In the genomic region with DNA sequence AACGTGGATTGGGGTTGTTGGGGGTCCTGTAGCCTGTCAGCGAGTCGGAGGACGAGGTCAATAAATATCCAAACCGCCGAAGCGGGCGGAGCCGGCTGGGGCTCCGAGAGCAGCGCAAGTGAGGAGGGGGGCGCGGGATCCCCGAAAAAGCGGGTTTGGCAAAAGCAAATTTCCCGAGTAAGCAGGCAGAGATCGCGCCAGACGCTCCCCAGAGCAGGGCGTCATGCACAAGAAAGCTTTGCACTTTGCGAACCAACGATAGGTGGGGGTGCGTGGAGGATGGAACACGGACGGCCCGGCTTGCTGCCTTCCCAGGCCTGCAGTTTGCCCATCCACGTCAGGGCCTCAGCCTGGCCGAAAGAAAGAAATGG, we compare ENCODE assay signal across 1 cellular context.
TF ChIP-seq lines count a peak whose summit lies in the region.

No MANE protein-coding gene starts in this region.

TF ChIP-seq in K562, 482 proteins besides CTCF, POLR2A, EP300 and RAD21 (continued from another document and continues in another):
- TF ChIP-seq JUN (IDR thresholded peaks at IDR 0.05; ENCODE audit: borderline replicate concordance, low read depth, low read length), result no peak
- TF ChIP-seq JUN (CRISPR knock-in tag; IDR thresholded peaks at IDR 0.05; ENCODE audit: borderline replicate concordance), result no peak
- TF ChIP-seq BCL6 (CRISPR knock-in tag; IDR thresholded peaks at IDR 0.05), result no peak
- TF ChIP-seq ZC3H8 (IDR thresholded peaks at IDR 0.05), result no peak
- TF ChIP-seq CEBPB (tag; IDR thresholded peaks at IDR 0.05), result no peak
- TF ChIP-seq, protein P1, sequence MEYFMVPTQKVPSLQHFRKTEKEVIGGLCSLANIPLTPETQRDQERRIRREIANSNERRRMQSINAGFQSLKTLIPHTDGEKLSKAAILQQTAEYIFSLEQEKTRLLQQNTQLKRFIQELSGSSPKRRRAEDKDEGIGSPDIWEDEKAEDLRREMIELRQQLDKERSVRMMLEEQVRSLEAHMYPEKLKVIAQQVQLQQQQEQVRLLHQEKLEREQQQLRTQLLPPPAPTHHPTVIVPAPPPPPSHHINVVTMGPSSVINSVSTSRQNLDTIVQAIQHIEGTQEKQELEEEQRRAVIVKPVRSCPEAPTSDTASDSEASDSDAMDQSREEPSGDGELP (CRISPR knock-in tag; IDR thresholded peaks at IDR 0.05; ENCODE audit: borderline replicate concordance), result no peak
- TF ChIP-seq, protein P2, sequence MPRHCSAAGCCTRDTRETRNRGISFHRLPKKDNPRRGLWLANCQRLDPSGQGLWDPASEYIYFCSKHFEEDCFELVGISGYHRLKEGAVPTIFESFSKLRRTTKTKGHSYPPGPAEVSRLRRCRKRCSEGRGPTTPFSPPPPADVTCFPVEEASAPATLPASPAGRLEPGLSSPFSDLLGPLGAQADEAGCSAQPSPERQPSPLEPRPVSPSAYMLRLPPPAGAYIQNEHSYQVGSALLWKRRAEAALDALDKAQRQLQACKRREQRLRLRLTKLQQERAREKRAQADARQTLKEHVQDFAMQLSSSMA (CRISPR knock-in tag; IDR thresholded peaks at IDR 0.05), result 0 out of 2 replicates have a peak, but pooled peaks have one; percentile 83
- TF ChIP-seq ZNF584 (CRISPR knock-in tag; IDR thresholded peaks at IDR 0.05; ENCODE audit: low read depth), result no peak
- TF ChIP-seq SMARCE1 (IDR thresholded peaks at IDR 0.05), result no peak
- TF ChIP-seq, protein P3, sequence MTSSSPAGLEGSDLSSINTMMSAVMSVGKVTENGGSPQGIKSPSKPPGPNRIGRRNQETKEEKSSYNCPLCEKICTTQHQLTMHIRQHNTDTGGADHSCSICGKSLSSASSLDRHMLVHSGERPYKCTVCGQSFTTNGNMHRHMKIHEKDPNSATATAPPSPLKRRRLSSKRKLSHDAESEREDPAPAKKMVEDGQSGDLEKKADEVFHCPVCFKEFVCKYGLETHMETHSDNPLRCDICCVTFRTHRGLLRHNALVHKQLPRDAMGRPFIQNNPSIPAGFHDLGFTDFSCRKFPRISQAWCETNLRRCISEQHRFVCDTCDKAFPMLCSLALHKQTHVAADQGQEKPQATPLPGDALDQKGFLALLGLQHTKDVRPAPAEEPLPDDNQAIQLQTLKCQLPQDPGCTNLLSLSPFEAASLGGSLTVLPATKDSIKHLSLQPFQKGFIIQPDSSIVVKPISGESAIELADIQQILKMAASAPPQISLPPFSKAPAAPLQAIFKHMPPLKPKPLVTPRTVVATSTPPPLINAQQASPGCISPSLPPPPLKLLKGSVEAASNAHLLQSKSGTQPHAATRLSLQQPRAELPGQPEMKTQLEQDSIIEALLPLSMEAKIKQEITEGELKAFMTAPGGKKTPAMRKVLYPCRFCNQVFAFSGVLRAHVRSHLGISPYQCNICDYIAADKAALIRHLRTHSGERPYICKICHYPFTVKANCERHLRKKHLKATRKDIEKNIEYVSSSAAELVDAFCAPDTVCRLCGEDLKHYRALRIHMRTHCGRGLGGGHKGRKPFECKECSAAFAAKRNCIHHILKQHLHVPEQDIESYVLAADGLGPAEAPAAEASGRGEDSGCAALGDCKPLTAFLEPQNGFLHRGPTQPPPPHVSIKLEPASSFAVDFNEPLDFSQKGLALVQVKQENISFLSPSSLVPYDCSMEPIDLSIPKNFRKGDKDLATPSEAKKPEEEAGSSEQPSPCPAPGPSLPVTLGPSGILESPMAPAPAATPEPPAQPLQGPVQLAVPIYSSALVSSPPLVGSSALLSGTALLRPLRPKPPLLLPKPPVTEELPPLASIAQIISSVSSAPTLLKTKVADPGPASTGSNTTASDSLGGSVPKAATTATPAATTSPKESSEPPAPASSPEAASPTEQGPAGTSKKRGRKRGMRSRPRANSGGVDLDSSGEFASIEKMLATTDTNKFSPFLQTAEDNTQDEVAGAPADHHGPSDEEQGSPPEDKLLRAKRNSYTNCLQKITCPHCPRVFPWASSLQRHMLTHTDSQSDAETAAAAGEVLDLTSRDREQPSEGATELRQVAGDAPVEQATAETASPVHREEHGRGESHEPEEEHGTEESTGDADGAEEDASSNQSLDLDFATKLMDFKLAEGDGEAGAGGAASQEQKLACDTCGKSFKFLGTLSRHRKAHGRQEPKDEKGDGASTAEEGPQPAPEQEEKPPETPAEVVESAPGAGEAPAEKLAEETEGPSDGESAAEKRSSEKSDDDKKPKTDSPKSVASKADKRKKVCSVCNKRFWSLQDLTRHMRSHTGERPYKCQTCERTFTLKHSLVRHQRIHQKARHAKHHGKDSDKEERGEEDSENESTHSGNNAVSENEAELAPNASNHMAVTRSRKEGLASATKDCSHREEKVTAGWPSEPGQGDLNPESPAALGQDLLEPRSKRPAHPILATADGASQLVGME (CRISPR knock-in tag; IDR thresholded peaks at IDR 0.05), result no peak
- no peak for TF ChIP-seq ZNF212 (CRISPR knock-in tag; IDR thresholded peaks at IDR 0.05)
- TF ChIP-seq IFI16 (CRISPR knock-in tag; IDR thresholded peaks at IDR 0.05), result no peak
- no peak for TF ChIP-seq SAFB2 (IDR thresholded peaks at IDR 0.05; ENCODE audit: borderline replicate concordance, low read depth, low read length, severe bottlenecking)
- TF ChIP-seq MYNN (IDR thresholded peaks at IDR 0.05), result no peak
- TF ChIP-seq MYNN (CRISPR knock-in tag; IDR thresholded peaks at IDR 0.05), result no peak
- no peak for TF ChIP-seq E2F3 (CRISPR knock-in tag; IDR thresholded peaks at IDR 0.05)
- TF ChIP-seq, protein P4, sequence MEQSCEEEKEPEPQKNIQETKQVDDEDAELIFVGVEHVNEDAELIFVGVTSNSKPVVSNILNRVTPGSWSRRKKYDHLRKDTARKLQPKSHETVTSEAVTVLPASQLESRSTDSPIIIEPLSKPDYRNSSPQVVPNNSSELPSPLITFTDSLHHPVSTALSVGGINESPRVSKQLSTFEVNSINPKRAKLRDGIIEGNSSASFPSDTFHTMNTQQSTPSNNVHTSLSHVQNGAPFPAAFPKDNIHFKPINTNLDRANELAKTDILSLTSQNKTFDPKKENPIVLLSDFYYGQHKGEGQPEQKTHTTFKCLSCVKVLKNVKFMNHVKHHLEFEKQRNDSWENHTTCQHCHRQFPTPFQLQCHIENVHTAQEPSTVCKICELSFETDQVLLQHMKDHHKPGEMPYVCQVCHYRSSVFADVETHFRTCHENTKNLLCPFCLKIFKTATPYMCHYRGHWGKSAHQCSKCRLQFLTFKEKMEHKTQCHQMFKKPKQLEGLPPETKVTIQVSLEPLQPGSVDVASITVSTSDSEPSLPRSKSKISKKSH (CRISPR knock-in tag; IDR thresholded peaks at IDR 0.05), result 0 out of 2 replicates have a peak, but pooled peaks have one; percentile 52
- no peak for TF ChIP-seq SREBF2 (CRISPR knock-in tag; IDR thresholded peaks at IDR 0.05)
- 0 out of 2 replicates have a peak, but pooled peaks have one; percentile 15 for TF ChIP-seq CBX5 (IDR thresholded peaks at IDR 0.05; ENCODE audit: borderline replicate concordance, low read depth)
- TF ChIP-seq ZNF143 (CRISPR knock-in tag; IDR thresholded peaks at IDR 0.05), result no peak
- TF ChIP-seq MEF2D (tag; conservative IDR thresholded peaks at IDR 0.05; ENCODE audit: low read depth), result no peak
- TF ChIP-seq HNRNPLL (IDR thresholded peaks at IDR 0.05; ENCODE audit: low read depth, low read length, poor library complexity, severe bottlenecking), result peak; percentile 94
- TF ChIP-seq TAF9B (IDR thresholded peaks at IDR 0.05; ENCODE audit: partially characterized antibody), result no peak
- no peak for TF ChIP-seq HDAC6 (IDR thresholded peaks at IDR 0.05; ENCODE audit: low read depth, low read length)
- no peak for TF ChIP-seq EP400 (IDR thresholded peaks at IDR 0.05)
- no peak for TF ChIP-seq ZNF431 (CRISPR knock-in tag; IDR thresholded peaks at IDR 0.05)
- no peak for TF ChIP-seq BRCA1 (IDR thresholded peaks at IDR 0.05)
- TF ChIP-seq BRCA1 (CRISPR knock-in tag; IDR thresholded peaks at IDR 0.05), result 0 out of 2 replicates have a peak, but pooled peaks have one; percentile 18
- no peak for TF ChIP-seq U2AF2 (optimal IDR thresholded peaks at IDR 0.05; ENCODE audit: low read depth, low read length)
- TF ChIP-seq, protein P5, sequence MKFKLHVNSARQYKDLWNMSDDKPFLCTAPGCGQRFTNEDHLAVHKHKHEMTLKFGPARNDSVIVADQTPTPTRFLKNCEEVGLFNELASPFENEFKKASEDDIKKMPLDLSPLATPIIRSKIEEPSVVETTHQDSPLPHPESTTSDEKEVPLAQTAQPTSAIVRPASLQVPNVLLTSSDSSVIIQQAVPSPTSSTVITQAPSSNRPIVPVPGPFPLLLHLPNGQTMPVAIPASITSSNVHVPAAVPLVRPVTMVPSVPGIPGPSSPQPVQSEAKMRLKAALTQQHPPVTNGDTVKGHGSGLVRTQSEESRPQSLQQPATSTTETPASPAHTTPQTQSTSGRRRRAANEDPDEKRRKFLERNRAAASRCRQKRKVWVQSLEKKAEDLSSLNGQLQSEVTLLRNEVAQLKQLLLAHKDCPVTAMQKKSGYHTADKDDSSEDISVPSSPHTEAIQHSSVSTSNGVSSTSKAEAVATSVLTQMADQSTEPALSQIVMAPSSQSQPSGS (CRISPR knock-in tag; IDR thresholded peaks at IDR 0.05), result no peak
- TF ChIP-seq ZNF778 (CRISPR knock-in tag; IDR thresholded peaks at IDR 0.05), result no peak
- TF ChIP-seq MEIS2 (IDR thresholded peaks at IDR 0.05; ENCODE audit: partially characterized antibody), result no peak
- TF ChIP-seq PPARD (CRISPR knock-in tag; IDR thresholded peaks at IDR 0.05), result no peak
- TF ChIP-seq ELF1 (tag; IDR thresholded peaks at IDR 0.05), result no peak
- TF ChIP-seq, protein P6, sequence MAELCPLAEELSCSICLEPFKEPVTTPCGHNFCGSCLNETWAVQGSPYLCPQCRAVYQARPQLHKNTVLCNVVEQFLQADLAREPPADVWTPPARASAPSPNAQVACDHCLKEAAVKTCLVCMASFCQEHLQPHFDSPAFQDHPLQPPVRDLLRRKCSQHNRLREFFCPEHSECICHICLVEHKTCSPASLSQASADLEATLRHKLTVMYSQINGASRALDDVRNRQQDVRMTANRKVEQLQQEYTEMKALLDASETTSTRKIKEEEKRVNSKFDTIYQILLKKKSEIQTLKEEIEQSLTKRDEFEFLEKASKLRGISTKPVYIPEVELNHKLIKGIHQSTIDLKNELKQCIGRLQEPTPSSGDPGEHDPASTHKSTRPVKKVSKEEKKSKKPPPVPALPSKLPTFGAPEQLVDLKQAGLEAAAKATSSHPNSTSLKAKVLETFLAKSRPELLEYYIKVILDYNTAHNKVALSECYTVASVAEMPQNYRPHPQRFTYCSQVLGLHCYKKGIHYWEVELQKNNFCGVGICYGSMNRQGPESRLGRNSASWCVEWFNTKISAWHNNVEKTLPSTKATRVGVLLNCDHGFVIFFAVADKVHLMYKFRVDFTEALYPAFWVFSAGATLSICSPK (IDR thresholded peaks at IDR 0.05; ENCODE audit: borderline replicate concordance), result no peak
- TF ChIP-seq BRF1 (IDR thresholded peaks at IDR 0.05; ENCODE audit: borderline replicate concordance, extremely low read depth, insufficient read length), result no peak
- TF ChIP-seq SMARCC2 (IDR thresholded peaks at IDR 0.05; ENCODE audit: low read depth), result no peak
- no peak for TF ChIP-seq ARID2 (IDR thresholded peaks at IDR 0.05)
- 0 out of 2 replicates have a peak, but pooled peaks have one; percentile 2 for TF ChIP-seq POLR2H (tag; IDR thresholded peaks at IDR 0.05; ENCODE audit: low read depth)
- TF ChIP-seq, protein P7, sequence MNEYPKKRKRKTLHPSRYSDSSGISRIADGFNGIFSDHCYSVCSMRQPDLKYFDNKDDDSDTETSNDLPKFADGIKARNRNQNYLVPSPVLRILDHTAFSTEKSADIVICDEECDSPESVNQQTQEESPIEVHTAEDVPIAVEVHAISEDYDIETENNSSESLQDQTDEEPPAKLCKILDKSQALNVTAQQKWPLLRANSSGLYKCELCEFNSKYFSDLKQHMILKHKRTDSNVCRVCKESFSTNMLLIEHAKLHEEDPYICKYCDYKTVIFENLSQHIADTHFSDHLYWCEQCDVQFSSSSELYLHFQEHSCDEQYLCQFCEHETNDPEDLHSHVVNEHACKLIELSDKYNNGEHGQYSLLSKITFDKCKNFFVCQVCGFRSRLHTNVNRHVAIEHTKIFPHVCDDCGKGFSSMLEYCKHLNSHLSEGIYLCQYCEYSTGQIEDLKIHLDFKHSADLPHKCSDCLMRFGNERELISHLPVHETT (CRISPR knock-in tag; conservative IDR thresholded peaks at IDR 0.05 in 1 of 2, IDR thresholded peaks at IDR 0.05 in 1 of 2), result no peak
- TF ChIP-seq, protein P8, sequence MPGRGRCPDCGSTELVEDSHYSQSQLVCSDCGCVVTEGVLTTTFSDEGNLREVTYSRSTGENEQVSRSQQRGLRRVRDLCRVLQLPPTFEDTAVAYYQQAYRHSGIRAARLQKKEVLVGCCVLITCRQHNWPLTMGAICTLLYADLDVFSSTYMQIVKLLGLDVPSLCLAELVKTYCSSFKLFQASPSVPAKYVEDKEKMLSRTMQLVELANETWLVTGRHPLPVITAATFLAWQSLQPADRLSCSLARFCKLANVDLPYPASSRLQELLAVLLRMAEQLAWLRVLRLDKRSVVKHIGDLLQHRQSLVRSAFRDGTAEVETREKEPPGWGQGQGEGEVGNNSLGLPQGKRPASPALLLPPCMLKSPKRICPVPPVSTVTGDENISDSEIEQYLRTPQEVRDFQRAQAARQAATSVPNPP (IDR thresholded peaks at IDR 0.05; ENCODE audit: borderline replicate concordance, insufficient read depth, insufficient read length), result no peak
- TF ChIP-seq KAT7 (CRISPR knock-in tag; IDR thresholded peaks at IDR 0.05; ENCODE audit: borderline replicate concordance), result 0 out of 2 replicates have a peak, but pooled peaks have one; percentile 11
- no peak for TF ChIP-seq STAT5B (CRISPR knock-in tag; IDR thresholded peaks at IDR 0.05)
- TF ChIP-seq PHF8 (IDR thresholded peaks at IDR 0.05; ENCODE audit: borderline replicate concordance, low read length), result no peak
- TF ChIP-seq ZNF3 (CRISPR knock-in tag; IDR thresholded peaks at IDR 0.05), result 0 out of 2 replicates have a peak, but pooled peaks have one; percentile 25
- no peak for TF ChIP-seq ERF (CRISPR knock-in tag; IDR thresholded peaks at IDR 0.05)
- no peak for TF ChIP-seq NFIC (IDR thresholded peaks at IDR 0.05)
- TF ChIP-seq PYGO2 (tag; IDR thresholded peaks at IDR 0.05), result no peak
- no peak for TF ChIP-seq KLF1 (tag; IDR thresholded peaks at IDR 0.05)
- no peak for TF ChIP-seq ZNF707 (CRISPR knock-in tag; conservative IDR thresholded peaks at IDR 0.05)
- TF ChIP-seq SAP30 (IDR thresholded peaks at IDR 0.05; ENCODE audit: borderline replicate concordance, insufficient read depth, low read depth, low read length, poor library complexity, severe bottlenecking), result peak; percentile 3
